Comparison of ENCODE assay signal across 19 cellular contexts in genomic region chr2:241729868-241730267, GRCh38. TPM values are rescaled to one million over a fixed set of nuclear protein-coding genes. Genes with fewer than 3 reads are reported as not detected.
DNase-seq lines count a peak whose midpoint lies in the region; ATAC-seq, FAIRE-seq and TF ChIP-seq lines count a peak whose summit lies in the region.
"Had no signal": no experiment of that assay in that cellular context is flagged by ENCODE, and none has a peak within 500 bp of the region (broad histone marks: within the 10 kb centered on the region; RNA-seq: fewer than 3 reads in every experiment).

No MANE protein-coding gene starts in this region.

- H3K79me2 ChIP-seq in OCI-LY3 (ENCODE audit: low read length) (peaks cover 2% of the 10 kb centered on the region; the same call in 1 of the 2 replicates), osteoblast (ENCODE audit: insufficient read depth, low read length) (peaks cover 3% of the 10 kb centered on the region), smooth muscle cell (ENCODE audit: low read depth) (no peaks in the 10 kb centered on the region)

- peak overlapping the region in 9 of 11 experiments; percentile 69 to 84 (median 78); a peak in 16 of 22 replicates for H3K27ac ChIP-seq in BLaER1 treated with 17β-estradiol and CSF1 and Interleukin-3, amounts not matched to agents 10 nM and 100 nM
- H3K27ac ChIP-seq in OCI-LY3 (ENCODE audit: low read length) (peak overlapping the region; percentile 85), osteoblast (ENCODE audit: low read depth, low read length) (no peak overlapping the region), smooth muscle cell (ENCODE audit: low read depth) (no peak overlapping the region)

- no peak overlapping the region for H3K4me3 ChIP-seq in BLaER1 treated with 17β-estradiol and CSF1 and Interleukin-3, amounts not matched to agents 10 nM and 100 nM
- H3K4me3 ChIP-seq in OCI-LY3 (ENCODE audit: low read length) (peak overlapping the region; percentile 47; the same call in 1 of the 2 replicates), osteoblast (ENCODE audit: insufficient read depth, low read length) (no peak overlapping the region), smooth muscle cell (no peak overlapping the region)

- no peaks in the 10 kb centered on the region for H4K20me1 ChIP-seq in BLaER1 treated with 17β-estradiol and CSF1 and Interleukin-3, amounts not matched to agents 10 nM and 100 nM
- H4K20me1 ChIP-seq in OCI-LY3 (ENCODE audit: insufficient read depth, low read length): no peaks in the 10 kb centered on the region
- H4K20me1 ChIP-seq in osteoblast (ENCODE audit: insufficient read depth, low read length): no peaks in the 10 kb centered on the region
- no peaks in the 10 kb centered on the region for H4K20me1 ChIP-seq in smooth muscle cell (ENCODE audit: low read depth)

- DNase-seq in activated T-cell treated with anti-CD3 and anti-CD28 coated beads, Interleukin-2, amount 50 U/mL, for 72 hours: peak; percentile 12 to 18
- DNase-seq in activated T-cell treated with anti-CD3 and anti-CD28 coated beads for 4 hours: no peak
- DNase-seq in osteoblast (ENCODE audit: insufficient read length, low spot score, missing footprints): peak; percentile 30
- no peak for DNase-seq in smooth muscle cell (lab: John Stamatoyannopoulos, UW; ENCODE audit: unreplicated experiment)
- no peak for DNase-seq in frontal cortex (ENCODE audit: low spot score in 2 of 2)
- no peak for DNase-seq in epidermal melanocyte (ENCODE audit: insufficient read length, low spot score)
- DNase-seq: AML-193; CD4-positive, alpha-beta memory T cell; DMS79; NCI-H187 treated with DMSO at 0.1 percent for 48 hours; NCI-H2171; NCI-H446 treated with DMSO at 0.1 percent for 48 hours; NCI-H82 had no signal

- H3K36me3 Mint-ChIP-seq in activated T-cell treated with anti-CD3 and anti-CD28 coated beads, Interleukin-2, amount 50 U/mL, for 72 hours (ENCODE audit: insufficient read depth in 2 of 2): peaks cover 0 to 3% of the 10 kb centered on the region in 2 donors

- H3K9me3 Mint-ChIP-seq in activated T-cell treated with anti-CD3 and anti-CD28 coated beads, Interleukin-2, amount 50 U/mL, for 72 hours: no peaks in the 10 kb centered on the region

- H3K27ac Mint-ChIP-seq in activated T-cell treated with anti-CD3 and anti-CD28 coated beads, Interleukin-2, amount 50 U/mL, for 72 hours: peak overlapping the region; percentile 15

- 95% methylated on average over 6 of the region's 6 CpGs for WGBS in smooth muscle cell (ENCODE audit: low lambda C conversion rate)

- FAIRE-seq in frontal cortex (lab: Jason Lieb, UNC): no peak
- FAIRE-seq: H1 had no signal

- H3K36me3 ChIP-seq in BLaER1 treated with 17β-estradiol and CSF1 and Interleukin-3, amounts not matched to agents 10 nM and 100 nM: peaks cover 0 to 23% (median 10%) of the 10 kb centered on the region in 11 experiments; a peak in 18 of 22 replicates
- H3K36me3 ChIP-seq in OCI-LY3 (replicated peaks; ENCODE audit: low read depth, low read length): peaks cover 13% of the 10 kb centered on the region
- H3K36me3 ChIP-seq in osteoblast (ENCODE audit: insufficient read depth, low read length): no peaks in the 10 kb centered on the region
- H3K36me3 ChIP-seq in smooth muscle cell (ENCODE audit: low read depth): no peaks in the 10 kb centered on the region

- H3K9ac ChIP-seq in BLaER1 treated with 17β-estradiol and CSF1 and Interleukin-3, amounts not matched to agents 10 nM and 100 nM: peak overlapping the region in 1 of 11 experiments; percentile 59; a peak in 1 of 22 replicates
- H3K9ac ChIP-seq in OCI-LY3 (ENCODE audit: low read length) (no peak overlapping the region; the same call in 1 of the 2 replicates), smooth muscle cell (ENCODE audit: low read depth) (no peak overlapping the region)

- peak overlapping the region; percentile 66 to 98 (median 82); a peak in 21 of 22 replicates for H3K4me2 ChIP-seq in BLaER1 treated with 17β-estradiol and CSF1 and Interleukin-3, amounts not matched to agents 10 nM and 100 nM
- peak overlapping the region; percentile 88 for H3K4me2 ChIP-seq in OCI-LY3 (ENCODE audit: low read length)
- H3K4me2 ChIP-seq in osteoblast (ENCODE audit: insufficient read depth, low read length): no peak overlapping the region
- no peak overlapping the region for H3K4me2 ChIP-seq in smooth muscle cell

- H3K9me3 ChIP-seq in BLaER1 treated with 17β-estradiol and CSF1 and Interleukin-3, amounts not matched to agents 10 nM and 100 nM (replicated peaks in 1 of 11): peaks cover 0 to 6% (median 0%) of the 10 kb centered on the region in 11 experiments; a peak in 3 of 22 replicates
- no peaks in the 10 kb centered on the region for H3K9me3 ChIP-seq in OCI-LY3 (ENCODE audit: insufficient read depth, low read length)
- no peaks in the 10 kb centered on the region for H3K9me3 ChIP-seq in osteoblast (ENCODE audit: low read depth, low read length)
- no peaks in the 10 kb centered on the region for H3K9me3 ChIP-seq in smooth muscle cell (replicated peaks; ENCODE audit: low read depth)

- peaks cover 39% of the 10 kb centered on the region for H3K4me1 Mint-ChIP-seq in activated T-cell treated with anti-CD3 and anti-CD28 coated beads, Interleukin-2, amount 50 U/mL, for 72 hours (ENCODE audit: low read depth)

- TF ChIP-seq CTCF in OCI-LY3 (IDR thresholded peaks at IDR 0.05; ENCODE audit: low read depth, low read length): no peak
- no peak for TF ChIP-seq CTCF in osteoblast (IDR thresholded peaks at IDR 0.05; ENCODE audit: extremely low read depth, low read depth, low read length)
- TF ChIP-seq CTCF in smooth muscle cell (IDR thresholded peaks at IDR 0.05; ENCODE audit: borderline replicate concordance, insufficient read depth, poor library complexity, severe bottlenecking): no peak

- no peaks in the 10 kb centered on the region for H3K27me3 Mint-ChIP-seq in activated T-cell treated with anti-CD3 and anti-CD28 coated beads, Interleukin-2, amount 50 U/mL, for 72 hours (ENCODE audit: low read depth)
- H3K27me3 Mint-ChIP-seq: CD4-positive, alpha-beta memory T cell had no signal

- no peaks in the 10 kb centered on the region for H3F3A ChIP-seq in smooth muscle cell (ENCODE audit: low read depth)

- no peaks in the 10 kb centered on the region for H3K27me3 ChIP-seq in BLaER1 treated with 17β-estradiol and CSF1 and Interleukin-3, amounts not matched to agents 10 nM and 100 nM
- H3K27me3 ChIP-seq in OCI-LY3 (ENCODE audit: low read depth, low read length): no peaks in the 10 kb centered on the region
- H3K27me3 ChIP-seq in osteoblast (ENCODE audit: insufficient read depth, low read length): no peaks in the 10 kb centered on the region
- H3K27me3 ChIP-seq in smooth muscle cell (ENCODE audit: low read depth): no peaks in the 10 kb centered on the region

- H3K4me1 ChIP-seq in BLaER1 treated with 17β-estradiol and CSF1 and Interleukin-3, amounts not matched to agents 10 nM and 100 nM: peaks cover 69 to 91% (median 88%) of the 10 kb centered on the region in 10 experiments
- H3K4me1 ChIP-seq in OCI-LY3 (ENCODE audit: low read length): peaks cover 56% of the 10 kb centered on the region
- peaks cover 3% of the 10 kb centered on the region for H3K4me1 ChIP-seq in osteoblast (ENCODE audit: insufficient read depth, low read length)
- no peaks in the 10 kb centered on the region for H3K4me1 ChIP-seq in smooth muscle cell (ENCODE audit: low read depth)

- H2AFZ ChIP-seq in OCI-LY3 (ENCODE audit: low read depth, low read length): no peak overlapping the region
- no peak overlapping the region for H2AFZ ChIP-seq in osteoblast (ENCODE audit: low read length)
- H2AFZ ChIP-seq in smooth muscle cell (ENCODE audit: low read depth): no peak overlapping the region

- H3K4me3 Mint-ChIP-seq in activated T-cell treated with anti-CD3 and anti-CD28 coated beads, Interleukin-2, amount 50 U/mL, for 72 hours: peak overlapping the region; percentile 50 to 62

- ATAC-seq in activated T-cell treated with anti-CD3 and anti-CD28 coated beads, Interleukin-2, amount 50 U/mL, for 72 hours (replicated peaks in 1 of 2): no peak
- ATAC-seq: Panc1, Right ventricle myocardium inferior had no signal

RNA-seq across cellular contexts. Expression of gene D2HGDH, which starts 4.6 kb away (rescaled TPM):
- total RNA-seq in activated T-cell treated with anti-CD3 and anti-CD28 coated beads, Interleukin-2, amount 50 U/mL, for 72 hours: 10 to 100 TPM; 24.0 to 25.8 TPM
- total RNA-seq in osteoblast (14.1 and 15.6 TPM in 2 replicates), smooth muscle cell (3.7 and 7.0 TPM in 2 replicates), frontal cortex (9.4 TPM)
- 18.7 and 20.7 TPM in 2 replicates for polyA plus RNA-seq in smooth muscle cell

RNA-seq across cellular contexts. Expression of gene ING5, which starts 28.0 kb away (rescaled TPM):
- 10 to 100 TPM; 39.9 to 42.6 TPM for total RNA-seq in activated T-cell treated with anti-CD3 and anti-CD28 coated beads, Interleukin-2, amount 50 U/mL, for 72 hours
- total RNA-seq in osteoblast: 16.6 and 18.6 TPM in 2 replicates
- total RNA-seq in smooth muscle cell: 6.7 and 35.0 TPM in 2 replicates
- polyA plus RNA-seq in smooth muscle cell: 10.6 and 15.2 TPM in 2 replicates
- total RNA-seq in frontal cortex: 24.1 TPM

RNA-seq across cellular contexts. Expression of gene DTYMK, which starts 43.3 kb away (rescaled TPM):
- total RNA-seq in activated T-cell treated with anti-CD3 and anti-CD28 coated beads, Interleukin-2, amount 50 U/mL, for 72 hours: 10 to 100 TPM; 64.6 to 97.5 TPM
- total RNA-seq in osteoblast: 12.7 and 14.1 TPM in 2 replicates
- total RNA-seq in smooth muscle cell: 22.2 TPM in 2 replicates
- 58.9 and 65.8 TPM in 2 replicates for polyA plus RNA-seq in smooth muscle cell
- total RNA-seq in frontal cortex: 8.6 TPM

RNA-seq across cellular contexts. Expression of gene GAL3ST2, which starts 46.8 kb away (rescaled TPM):
- under 1 TPM; 0.53 to 0.82 TPM for total RNA-seq in activated T-cell treated with anti-CD3 and anti-CD28 coated beads, Interleukin-2, amount 50 U/mL, for 72 hours
- total RNA-seq in osteoblast (0.29 and 0.36 TPM in 2 replicates), smooth muscle cell (not detected in 2 replicates), frontal cortex (0.41 TPM)
- 0.34 TPM in 2 replicates for polyA plus RNA-seq in smooth muscle cell
- total RNA-seq: G401, H1, Right ventricle myocardium inferior had no signal
- polyA plus RNA-seq: H1 had no signal

Comparison
In these comparisons a context has a peak if more than half of its experiments do, and no peak if none do; other contexts are left out.
1. DNase-seq: peak in activated T-cell treated with anti-CD3 and anti-CD28 coated beads, Interleukin-2, amount 50 U/mL, for 72 hours (2 of 2) and osteoblast (single experiment); none in activated T-cell treated with anti-CD3 and anti-CD28 coated beads for 4 hours (single experiment), smooth muscle cell (single experiment), frontal cortex (0 of 2) and epidermal melanocyte (single experiment).
2. H3K27ac ChIP-seq: peak in BLaER1 treated with 17β-estradiol and CSF1 and Interleukin-3, amounts not matched to agents 10 nM and 100 nM (9 of 11) and OCI-LY3 (single experiment); none in osteoblast (single experiment) and smooth muscle cell (single experiment).
3. H3K4me2 ChIP-seq: peak in BLaER1 treated with 17β-estradiol and CSF1 and Interleukin-3, amounts not matched to agents 10 nM and 100 nM (11 of 11) and OCI-LY3 (single experiment); none in osteoblast (single experiment) and smooth muscle cell (single experiment).